Comparison of ENCODE assay signal across 22 cellular contexts in the genomic region with DNA sequence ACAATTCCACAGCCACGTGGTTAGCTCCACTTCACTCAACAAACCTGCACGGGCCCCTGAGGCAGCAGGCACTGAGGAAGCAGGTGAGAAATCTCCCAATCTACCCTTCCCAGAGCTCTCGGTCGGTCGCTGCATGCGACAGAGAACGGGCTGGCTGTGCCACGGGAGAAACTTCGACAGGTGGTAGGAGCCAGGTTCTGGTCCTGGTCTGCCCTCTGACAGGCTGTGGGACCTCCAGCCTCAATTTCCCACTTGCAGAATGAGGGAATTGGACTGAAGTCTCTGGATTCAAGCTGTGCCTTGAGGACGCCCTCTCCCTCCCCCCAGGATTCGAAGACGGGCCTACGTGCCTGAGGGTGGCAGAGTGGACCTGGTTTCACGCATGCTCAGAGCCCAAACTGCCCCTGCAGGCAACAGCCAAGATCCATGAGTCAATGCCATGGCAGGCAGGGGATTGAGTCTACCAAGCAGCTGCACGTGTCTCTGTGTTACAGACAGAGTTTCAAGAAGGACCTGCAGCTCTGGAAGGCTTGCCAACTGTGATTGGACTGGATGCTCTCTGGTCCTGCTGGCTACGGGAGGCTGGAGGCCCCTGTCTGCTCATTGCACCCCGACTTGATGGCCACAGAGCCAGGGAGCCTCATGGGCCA.
"Had no signal": no experiment of that assay in that cellular context is flagged by ENCODE, and none has a peak within 500 bp of the region (broad histone marks: within the 10 kb centered on the region; RNA-seq: fewer than 3 reads in every experiment).

No MANE protein-coding gene starts in this region.

- ATAC-seq: effector memory CD8-positive, alpha-beta T cell; gastroesophageal sphincter; left cardiac atrium; naive thymus-derived CD8-positive, alpha-beta T cell; stimulated activated naive B cell treated with anti-CD40 and anti-IgM and Interleukin-4, amounts not matched to agents 10 μg/mL and 1 μg/mL and 100 μg/mL, for 72 hours had no signal

- H3K4me1 ChIP-seq: gastroesophageal sphincter, prostate gland, stomach had no signal

- H3K4me3 ChIP-seq: gastroesophageal sphincter, prostate gland, stomach, tibial artery had no signal

- H3K36me3 ChIP-seq: gastroesophageal sphincter, prostate gland, stomach, tibial artery had no signal

- H3K9me3 ChIP-seq: gastroesophageal sphincter, prostate gland, stomach, tibial artery had no signal

- H3K27me3 ChIP-seq: gastroesophageal sphincter, tibial artery had no signal

- DNase-seq: activated CD4-positive, alpha-beta T cell treated with anti-CD3 and anti-CD28 coated beads for 4 hours; activated CD4-positive, alpha-beta T cell treated with anti-CD3 and anti-CD28 coated beads, Interleukin-2, amount 50 U/mL, for 4 hours; activated effector memory CD4-positive, alpha-beta T cell treated with Interleukin-2 at 50 U/mL for 16 hours; activated naive CD4-positive, alpha-beta T cell treated with Interleukin-2 at 50 U/mL for 16 hours; activated T-cell treated with anti-CD3 and anti-CD28 coated beads for 4 hours; anterior cingulate cortex; effector memory CD8-positive, alpha-beta T cell; hippocampal formation; left cardiac atrium; left ventricle myocardium superior; mammary epithelial cell; naive thymus-derived CD8-positive, alpha-beta T cell; retina; stimulated activated CD4-positive, alpha-beta T cell treated with anti-CD3 and anti-CD28 coated beads, Interleukin-15, amount 100 ng/mL, for 24 hours; stimulated activated CD4-positive, alpha-beta T cell treated with anti-CD3 and anti-CD28 coated beads, Interleukin-2, amount 100 ng/mL, for 24 hours; stimulated activated naive B cell treated with anti-CD40 and anti-IgM and Interleukin-4, amounts not matched to agents 10 μg/mL and 1 μg/mL and 100 μg/mL, for 72 hours; stomach; T-helper 9 cell; tibial artery had no signal

- H3K27ac ChIP-seq: gastroesophageal sphincter, prostate gland, stomach, tibial artery, VCaP had no signal
